ENCODE assay signal across 21 cellular contexts in genomic region chrX:23276475-23276874, GRCh38. TPM values are rescaled to one million over a fixed set of nuclear protein-coding genes. Genes with fewer than 3 reads are reported as not detected.
DNase-seq lines count a peak whose midpoint lies in the region; TF ChIP-seq lines count a peak whose summit lies in the region.
"Had no signal": no experiment of that assay in that cellular context is flagged by ENCODE, and none has a peak within 500 bp of the region (broad histone marks: within the 10 kb centered on the region; RNA-seq: fewer than 3 reads in every experiment).

No MANE protein-coding gene starts in this region.

- TF ChIP-seq POLR2A in prostate gland (IDR thresholded peaks at IDR 0.05), result no peak

- H3K4me1 ChIP-seq in prostate gland (replicated peaks), result no peaks in the 10 kb centered on the region
- H3K4me1 ChIP-seq: A549; BLaER1 treated with 17β-estradiol and CSF1 and Interleukin-3, amounts not matched to agents 10 nM and 100 nM had no signal

- intact Hi-C loops in prostate gland (cut with DNase I), result no loop called here

- H3K9me3 ChIP-seq in prostate gland, result no peaks in the 10 kb centered on the region
- H3K9me3 ChIP-seq: A549; BLaER1 treated with 17β-estradiol and CSF1 and Interleukin-3, amounts not matched to agents 10 nM and 100 nM had no signal

- WGBS in prostate gland, result 54% methylated on average over 10 of the region's 10 CpGs

- no peaks in the 10 kb centered on the region for H3K36me3 ChIP-seq in prostate gland
- H3K36me3 ChIP-seq: BLaER1 treated with 17β-estradiol and CSF1 and Interleukin-3, amounts not matched to agents 10 nM and 100 nM had no signal

- H3K27me3 ChIP-seq in prostate gland (replicated peaks; ENCODE audit: insufficient read depth), result no peaks in the 10 kb centered on the region
- H3K27me3 ChIP-seq: BLaER1 treated with 17β-estradiol and CSF1 and Interleukin-3, amounts not matched to agents 10 nM and 100 nM had no signal

- no peak overlapping the region for H3K4me3 ChIP-seq in prostate gland
- H3K4me3 ChIP-seq: A549; BLaER1 treated with 17β-estradiol and CSF1 and Interleukin-3, amounts not matched to agents 10 nM and 100 nM; GM23338; SK-N-MC had no signal

- DNase-seq in NCI-H1105 (lab: John Stamatoyannopoulos, UW), result peak; percentile 63
- peak; percentile 7 for DNase-seq in NCI-H748 treated with DMSO at 0.1 percent for 48 hours (lab: John Stamatoyannopoulos, UW)
- DNase-seq in epithelial cell of prostate (ENCODE audit: low read depth, low spot score), result peak; percentile 78
- DNase-seq in prostate gland (ENCODE audit: low spot score), result peak; percentile 29
- DNase-seq in NCI-H82 (lab: John Stamatoyannopoulos, UW), result no peak
- DNase-seq in activated CD4-positive, CD25-positive, alpha-beta regulatory T cell (lab: John Stamatoyannopoulos, UW), result no peak
- DNase-seq in NK-92 treated with Interleukin-12 subunit alpha and Interleukin-12 subunit beta, amount 100 ng/mL, for 24 hours (lab: John Stamatoyannopoulos, UW), result no peak
- DNase-seq: AML-193; CD4-positive, alpha-beta T cell; H9; NCI-H1092; NCI-H1436 treated with DMSO at 0.1 percent for 48 hours; NCI-H187 treated with DMSO at 0.1 percent for 48 hours; NCI-H446; NCI-H524 treated with DMSO at 0.1 percent for 48 hours; SIG-M5 had no signal

- no peak for TF ChIP-seq CTCF in prostate gland (IDR thresholded peaks at IDR 0.05)

- peak overlapping the region; percentile 29 for H3K27ac ChIP-seq in epithelial cell of prostate
- H3K27ac ChIP-seq in prostate gland, result no peak overlapping the region
- H3K27ac ChIP-seq: A549; BLaER1 treated with 17β-estradiol and CSF1 and Interleukin-3, amounts not matched to agents 10 nM and 100 nM; SK-N-MC had no signal

RNA-seq across cellular contexts. Expression of gene PTCHD1, which starts 58.2 kb away (rescaled TPM):
- total RNA-seq in prostate gland, result 1 to 10 TPM; 1.6 to 5.3 TPM
- total RNA-seq: CD4-positive, alpha-beta T cell; OCI-LY7 had no signal

Comparison
In these comparisons a context has a peak if more than half of its experiments do, and no peak if none do; other contexts are left out.
1. DNase-seq: peak in NCI-H1105 (single experiment), NCI-H748 treated with DMSO at 0.1 percent for 48 hours (single experiment), epithelial cell of prostate (single experiment) and prostate gland (single experiment); none in NCI-H82 (single experiment), activated CD4-positive, CD25-positive, alpha-beta regulatory T cell (0 of 4) and NK-92 treated with Interleukin-12 subunit alpha and Interleukin-12 subunit beta, amount 100 ng/mL, for 24 hours (single experiment).